1 cellular context compared by ENCODE assay signal in the genomic region with DNA sequence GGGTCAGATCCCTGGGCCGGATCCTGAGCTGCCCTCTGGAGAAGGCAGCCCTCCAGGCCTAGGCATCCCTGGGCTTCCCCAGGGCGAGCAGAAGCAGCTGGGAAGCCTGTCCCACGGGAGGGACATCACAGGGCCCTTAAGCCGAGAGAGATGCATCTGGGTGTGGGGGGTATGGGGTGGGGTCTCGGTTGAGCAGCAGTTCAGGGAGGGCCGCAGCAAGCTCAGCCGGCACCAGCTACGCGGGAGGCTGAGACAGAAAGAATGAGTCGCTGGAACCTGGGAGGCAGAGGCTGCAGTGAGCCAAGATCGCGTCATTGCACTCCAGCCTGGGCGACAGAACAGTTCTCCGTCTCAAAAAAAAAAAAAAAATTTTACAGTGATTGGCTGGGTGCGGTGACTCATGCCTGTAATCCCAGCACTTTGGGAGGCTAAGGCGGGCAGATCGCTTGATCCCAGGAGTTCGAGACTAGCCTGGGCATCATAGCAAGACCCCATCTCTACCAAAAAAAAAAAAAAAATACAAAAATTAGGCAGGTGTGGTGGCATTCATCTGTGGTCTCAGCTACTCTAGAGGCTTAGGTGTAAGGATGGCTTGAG.
A peak's percentile ranks its signal among the peaks of the same experiment; 100 is the strongest.
TF ChIP-seq lines count a peak whose summit lies in the region.

No MANE protein-coding gene starts in this region.

TF ChIP-seq in HEK293, 187 proteins besides CTCF, POLR2A, EP300 and RAD21 (continued from another document):
- TF ChIP-seq, protein P1, sequence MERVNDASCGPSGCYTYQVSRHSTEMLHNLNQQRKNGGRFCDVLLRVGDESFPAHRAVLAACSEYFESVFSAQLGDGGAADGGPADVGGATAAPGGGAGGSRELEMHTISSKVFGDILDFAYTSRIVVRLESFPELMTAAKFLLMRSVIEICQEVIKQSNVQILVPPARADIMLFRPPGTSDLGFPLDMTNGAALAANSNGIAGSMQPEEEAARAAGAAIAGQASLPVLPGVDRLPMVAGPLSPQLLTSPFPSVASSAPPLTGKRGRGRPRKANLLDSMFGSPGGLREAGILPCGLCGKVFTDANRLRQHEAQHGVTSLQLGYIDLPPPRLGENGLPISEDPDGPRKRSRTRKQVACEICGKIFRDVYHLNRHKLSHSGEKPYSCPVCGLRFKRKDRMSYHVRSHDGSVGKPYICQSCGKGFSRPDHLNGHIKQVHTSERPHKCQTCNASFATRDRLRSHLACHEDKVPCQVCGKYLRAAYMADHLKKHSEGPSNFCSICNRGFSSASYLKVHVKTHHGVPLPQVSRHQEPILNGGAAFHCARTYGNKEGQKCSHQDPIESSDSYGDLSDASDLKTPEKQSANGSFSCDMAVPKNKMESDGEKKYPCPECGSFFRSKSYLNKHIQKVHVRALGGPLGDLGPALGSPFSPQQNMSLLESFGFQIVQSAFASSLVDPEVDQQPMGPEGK (tag by site-specific recombination; IDR thresholded peaks at IDR 0.05): peak; percentile 67
- peak; percentile 90 for TF ChIP-seq ZNF629 (tag by site-specific recombination; IDR thresholded peaks at IDR 0.05)
- TF ChIP-seq ZNF324 (tag by site-specific recombination; IDR thresholded peaks at IDR 0.05): peak; percentile 78; the same call in 1 of the 2 replicates
- 0 out of 2 replicates have a peak, but pooled peaks have one; percentile 42 for TF ChIP-seq ZBTB17 (tag by site-specific recombination; IDR thresholded peaks at IDR 0.05)
- TF ChIP-seq PRDM6 (tag by site-specific recombination; IDR thresholded peaks at IDR 0.05): no peak
- 0 out of 2 replicates have a peak, but pooled peaks have one; percentile 27 for TF ChIP-seq ZSCAN23 (tag by site-specific recombination; IDR thresholded peaks at IDR 0.05)
- peak; percentile 64 for TF ChIP-seq ZBTB21 (tag by site-specific recombination; IDR thresholded peaks at IDR 0.05)
- peak; percentile 58; the same call in 1 of the 2 replicates for TF ChIP-seq KLF17 (tag by site-specific recombination; IDR thresholded peaks at IDR 0.05)
- TF ChIP-seq, protein P2, sequence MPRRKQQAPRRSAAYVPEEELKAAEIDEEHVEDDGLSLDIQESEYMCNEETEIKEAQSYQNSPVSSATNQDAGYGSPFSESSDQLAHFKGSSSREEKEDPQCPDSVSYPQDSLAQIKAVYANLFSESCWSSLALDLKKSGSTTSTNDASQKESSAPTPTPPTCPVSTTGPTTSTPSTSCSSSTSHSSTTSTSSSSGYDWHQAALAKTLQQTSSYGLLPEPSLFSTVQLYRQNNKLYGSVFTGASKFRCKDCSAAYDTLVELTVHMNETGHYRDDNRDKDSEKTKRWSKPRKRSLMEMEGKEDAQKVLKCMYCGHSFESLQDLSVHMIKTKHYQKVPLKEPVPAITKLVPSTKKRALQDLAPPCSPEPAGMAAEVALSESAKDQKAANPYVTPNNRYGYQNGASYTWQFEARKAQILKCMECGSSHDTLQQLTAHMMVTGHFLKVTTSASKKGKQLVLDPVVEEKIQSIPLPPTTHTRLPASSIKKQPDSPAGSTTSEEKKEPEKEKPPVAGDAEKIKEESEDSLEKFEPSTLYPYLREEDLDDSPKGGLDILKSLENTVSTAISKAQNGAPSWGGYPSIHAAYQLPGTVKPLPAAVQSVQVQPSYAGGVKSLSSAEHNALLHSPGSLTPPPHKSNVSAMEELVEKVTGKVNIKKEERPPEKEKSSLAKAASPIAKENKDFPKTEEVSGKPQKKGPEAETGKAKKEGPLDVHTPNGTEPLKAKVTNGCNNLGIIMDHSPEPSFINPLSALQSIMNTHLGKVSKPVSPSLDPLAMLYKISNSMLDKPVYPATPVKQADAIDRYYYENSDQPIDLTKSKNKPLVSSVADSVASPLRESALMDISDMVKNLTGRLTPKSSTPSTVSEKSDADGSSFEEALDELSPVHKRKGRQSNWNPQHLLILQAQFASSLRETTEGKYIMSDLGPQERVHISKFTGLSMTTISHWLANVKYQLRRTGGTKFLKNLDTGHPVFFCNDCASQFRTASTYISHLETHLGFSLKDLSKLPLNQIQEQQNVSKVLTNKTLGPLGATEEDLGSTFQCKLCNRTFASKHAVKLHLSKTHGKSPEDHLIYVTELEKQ (tag by site-specific recombination; IDR thresholded peaks at IDR 0.05; ENCODE audit: borderline replicate concordance): 0 out of 2 replicates have a peak, but pooled peaks have one; percentile 15
- TF ChIP-seq ZNF76 (tag by site-specific recombination; IDR thresholded peaks at IDR 0.05; ENCODE audit: borderline replicate concordance, low read depth): no peak
- peak; percentile 69; the same call in 1 of the 2 replicates for TF ChIP-seq ZNF580 (tag by site-specific recombination; IDR thresholded peaks at IDR 0.05)
- TF ChIP-seq ZNF24 (tag by site-specific recombination; IDR thresholded peaks at IDR 0.05): no peak
- TF ChIP-seq ZBTB8A (tag by site-specific recombination; IDR thresholded peaks at IDR 0.05): 0 out of 2 replicates have a peak, but pooled peaks have one; percentile 18
- no peak for TF ChIP-seq ZNF626 (tag by site-specific recombination; IDR thresholded peaks at IDR 0.05)
